15 cellular contexts compared by ENCODE assay signal in the genomic region with DNA sequence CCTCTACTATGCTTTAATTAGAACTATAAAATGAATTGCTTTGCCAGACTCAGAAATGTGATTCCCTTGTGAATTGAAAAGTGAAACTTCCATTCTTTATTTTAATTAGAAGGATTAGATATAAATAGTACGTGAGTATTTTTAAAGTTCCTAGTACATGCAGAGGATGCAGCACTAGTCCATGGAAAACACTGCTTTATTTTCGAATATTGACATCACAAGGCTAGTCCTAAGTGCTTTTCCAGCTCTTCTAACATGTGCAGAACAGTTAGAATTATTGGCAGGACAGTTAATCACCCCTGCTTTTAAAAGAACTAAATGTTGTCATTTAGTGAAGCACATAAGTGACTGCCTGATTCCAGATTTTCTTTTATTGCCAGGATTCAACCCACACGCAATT. TPM values are rescaled to one million over a fixed set of nuclear protein-coding genes. Genes with fewer than 3 reads are reported as not detected.
"Had no signal": no experiment of that assay in that cellular context is flagged by ENCODE, and none has a peak within 500 bp of the region (broad histone marks: within the 10 kb centered on the region; RNA-seq: fewer than 3 reads in every experiment).

No MANE protein-coding gene starts in this region.

- H3K27ac ChIP-seq: SJCRH30, upper lobe of left lung had no signal

- ATAC-seq: activated CD4-positive, alpha-beta T cell treated with anti-CD3 and anti-CD28 coated beads for 36 hours; activated naive CD4-positive, alpha-beta T cell treated with anti-CD3 and anti-CD28 coated beads, Interleukin-2, amount 50 U/mL, for 72 hours; stimulated activated naive B cell treated with anti-CD40 and anti-IgM and Interleukin-4, amounts not matched to agents 10 μg/mL and 1 μg/mL and 100 μg/mL, for 72 hours; T-helper 17 cell had no signal

- H3K27me3 ChIP-seq: SJCRH30, upper lobe of left lung had no signal

- DNase-seq: activated CD4-positive, alpha-beta memory T cell treated with anti-CD3 and anti-CD28 coated beads, Interleukin-2, amount 10 ng/mL, durations not matched to agents 7 days and 5 days; activated CD4-positive, alpha-beta T cell treated with anti-CD3 and anti-CD28 coated beads for 36 hours; activated effector memory CD4-positive, alpha-beta T cell treated with anti-CD3 and anti-CD28 coated beads, Interleukin-2, amount 50 U/mL, for 16 hours; activated T-cell treated with anti-CD3 and anti-CD28 coated beads, Interleukin-2, amount 50 U/mL, for 24 hours; amniotic stem cell; effector memory CD4-positive, alpha-beta T cell; foreskin melanocyte; hippocampal formation; SJCRH30; stimulated activated CD4-positive, alpha-beta T cell treated with anti-CD3 and anti-CD28 coated beads, Interleukin-2, amount 100 ng/mL, for 48 hours; stimulated activated naive B cell treated with anti-CD40 and anti-IgM and Interleukin-4, amounts not matched to agents 10 μg/mL and 1 μg/mL and 100 μg/mL, for 72 hours; substantia nigra; T-helper 17 cell; upper lobe of left lung had no signal

- H3K9me3 ChIP-seq: SJCRH30, upper lobe of left lung had no signal

- H3K4me3 ChIP-seq: SJCRH30, upper lobe of left lung had no signal

RNA-seq across cellular contexts. Expression of a gene that starts 23.0 kb away (rescaled TPM):
- total RNA-seq: activated CD4-positive, alpha-beta memory T cell treated with anti-CD3 and anti-CD28 coated beads, Interleukin-2, amount 10 ng/mL, durations not matched to agents 7 days and 5 days; activated CD4-positive, alpha-beta T cell treated with anti-CD3 and anti-CD28 coated beads for 36 hours; T-helper 17 cell had no signal
